ENCODE assay signal across 1 cellular context in the genomic region with DNA sequence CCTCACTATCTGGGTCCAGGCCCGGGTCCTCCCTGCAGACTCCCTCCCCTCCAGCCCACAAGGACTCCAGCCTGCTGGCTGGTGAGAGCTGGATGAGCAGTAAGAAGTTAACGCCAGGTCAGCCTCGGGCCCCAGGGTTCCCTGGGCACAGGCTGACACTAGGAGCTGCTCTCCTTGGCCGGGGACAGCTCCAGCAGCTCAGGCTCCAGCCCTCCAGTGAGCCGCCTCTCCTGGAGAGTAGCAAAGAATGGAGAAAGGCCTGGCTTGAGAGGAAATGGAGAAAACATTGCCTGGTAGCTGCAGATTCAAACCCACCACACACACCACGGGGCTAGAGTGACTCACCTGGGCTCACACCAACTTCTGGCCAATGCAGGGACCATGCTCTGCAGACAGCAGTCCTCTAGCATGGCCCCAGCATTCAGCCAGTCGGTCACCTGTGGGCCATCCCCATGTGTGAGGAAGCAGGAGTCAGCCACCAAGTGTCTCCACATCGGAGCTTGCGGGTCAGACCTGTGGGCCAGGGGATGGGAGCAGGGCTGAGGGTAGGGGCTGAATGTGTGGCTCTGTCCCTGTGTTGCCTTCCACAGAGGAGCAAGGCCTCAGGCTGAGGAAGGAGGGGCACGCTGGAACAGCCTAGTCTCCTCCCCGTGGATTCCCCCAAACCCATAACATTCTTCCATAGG.
TF ChIP-seq lines count a peak whose summit lies in the region.

No MANE protein-coding gene starts in this region.

TF ChIP-seq in HepG2, 621 proteins besides CTCF, POLR2A, EP300 and RAD21 (continued from another document and continues in another):
- TF ChIP-seq, protein P1, sequence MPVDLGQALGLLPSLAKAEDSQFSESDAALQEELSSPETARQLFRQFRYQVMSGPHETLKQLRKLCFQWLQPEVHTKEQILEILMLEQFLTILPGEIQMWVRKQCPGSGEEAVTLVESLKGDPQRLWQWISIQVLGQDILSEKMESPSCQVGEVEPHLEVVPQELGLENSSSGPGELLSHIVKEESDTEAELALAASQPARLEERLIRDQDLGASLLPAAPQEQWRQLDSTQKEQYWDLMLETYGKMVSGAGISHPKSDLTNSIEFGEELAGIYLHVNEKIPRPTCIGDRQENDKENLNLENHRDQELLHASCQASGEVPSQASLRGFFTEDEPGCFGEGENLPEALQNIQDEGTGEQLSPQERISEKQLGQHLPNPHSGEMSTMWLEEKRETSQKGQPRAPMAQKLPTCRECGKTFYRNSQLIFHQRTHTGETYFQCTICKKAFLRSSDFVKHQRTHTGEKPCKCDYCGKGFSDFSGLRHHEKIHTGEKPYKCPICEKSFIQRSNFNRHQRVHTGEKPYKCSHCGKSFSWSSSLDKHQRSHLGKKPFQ (CRISPR knock-in tag; IDR thresholded peaks at IDR 0.05; ENCODE audit: insufficient replicate concordance) = peak; percentile 13
- TF ChIP-seq PAF1 (CRISPR knock-in tag; IDR thresholded peaks at IDR 0.05) = no peak
- TF ChIP-seq TOPORS (CRISPR knock-in tag; IDR thresholded peaks at IDR 0.05) = no peak
- TF ChIP-seq KLF9 (CRISPR knock-in tag; IDR thresholded peaks at IDR 0.05; ENCODE audit: low read depth) = no peak
- TF ChIP-seq ZSCAN21 (CRISPR knock-in tag; IDR thresholded peaks at IDR 0.05; ENCODE audit: borderline replicate concordance) = 0 out of 2 replicates have a peak, but pooled peaks have one; percentile 38
- TF ChIP-seq KIAA2018 (CRISPR knock-in tag; IDR thresholded peaks at IDR 0.05; ENCODE audit: borderline replicate concordance) = 0 out of 2 replicates have a peak, but pooled peaks have one; percentile 70
- peak; percentile 85; the same call in 1 of the 2 replicates for TF ChIP-seq ZNF234 (CRISPR knock-in tag; conservative IDR thresholded peaks at IDR 0.05)
- no peak for TF ChIP-seq TEAD3 (CRISPR knock-in tag; optimal IDR thresholded peaks at IDR 0.05; ENCODE audit: borderline replicate concordance)
- TF ChIP-seq ZNF224 (CRISPR knock-in tag; IDR thresholded peaks at IDR 0.05) = peak; percentile 73
- no peak for TF ChIP-seq ZNF792 (CRISPR knock-in tag; IDR thresholded peaks at IDR 0.05)
- TF ChIP-seq, protein P2, sequence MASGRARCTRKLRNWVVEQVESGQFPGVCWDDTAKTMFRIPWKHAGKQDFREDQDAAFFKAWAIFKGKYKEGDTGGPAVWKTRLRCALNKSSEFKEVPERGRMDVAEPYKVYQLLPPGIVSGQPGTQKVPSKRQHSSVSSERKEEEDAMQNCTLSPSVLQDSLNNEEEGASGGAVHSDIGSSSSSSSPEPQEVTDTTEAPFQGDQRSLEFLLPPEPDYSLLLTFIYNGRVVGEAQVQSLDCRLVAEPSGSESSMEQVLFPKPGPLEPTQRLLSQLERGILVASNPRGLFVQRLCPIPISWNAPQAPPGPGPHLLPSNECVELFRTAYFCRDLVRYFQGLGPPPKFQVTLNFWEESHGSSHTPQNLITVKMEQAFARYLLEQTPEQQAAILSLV (CRISPR knock-in tag; IDR thresholded peaks at IDR 0.05; ENCODE audit: borderline replicate concordance) = 0 out of 2 replicates have a peak, but pooled peaks have one; percentile 5
- TF ChIP-seq KDM6A (CRISPR knock-in tag; IDR thresholded peaks at IDR 0.05; ENCODE audit: low read depth) = no peak
- no peak for TF ChIP-seq PCBP1 (IDR thresholded peaks at IDR 0.05; ENCODE audit: borderline replicate concordance, low read depth, low read length)
- TF ChIP-seq RAD51 (IDR thresholded peaks at IDR 0.05; ENCODE audit: borderline replicate concordance) = no peak
- TF ChIP-seq MXI1 (IDR thresholded peaks at IDR 0.05; ENCODE audit: borderline replicate concordance, low read depth, low read length) = peak; percentile 9; the same call in 1 of the 3 replicates
- TF ChIP-seq ZNF775 (CRISPR knock-in tag; IDR thresholded peaks at IDR 0.05; ENCODE audit: borderline replicate concordance) = no peak
- TF ChIP-seq PRDM4 (CRISPR knock-in tag; IDR thresholded peaks at IDR 0.05; ENCODE audit: borderline replicate concordance) = no peak
- TF ChIP-seq ZBTB38 (CRISPR knock-in tag; IDR thresholded peaks at IDR 0.05) = peak; percentile 81; the same call in 1 of the 2 replicates
- no peak; the same call in 1 of the 2 replicates for TF ChIP-seq ZNF609 (CRISPR knock-in tag; IDR thresholded peaks at IDR 0.05; ENCODE audit: borderline replicate concordance)
- TF ChIP-seq, protein P3, sequence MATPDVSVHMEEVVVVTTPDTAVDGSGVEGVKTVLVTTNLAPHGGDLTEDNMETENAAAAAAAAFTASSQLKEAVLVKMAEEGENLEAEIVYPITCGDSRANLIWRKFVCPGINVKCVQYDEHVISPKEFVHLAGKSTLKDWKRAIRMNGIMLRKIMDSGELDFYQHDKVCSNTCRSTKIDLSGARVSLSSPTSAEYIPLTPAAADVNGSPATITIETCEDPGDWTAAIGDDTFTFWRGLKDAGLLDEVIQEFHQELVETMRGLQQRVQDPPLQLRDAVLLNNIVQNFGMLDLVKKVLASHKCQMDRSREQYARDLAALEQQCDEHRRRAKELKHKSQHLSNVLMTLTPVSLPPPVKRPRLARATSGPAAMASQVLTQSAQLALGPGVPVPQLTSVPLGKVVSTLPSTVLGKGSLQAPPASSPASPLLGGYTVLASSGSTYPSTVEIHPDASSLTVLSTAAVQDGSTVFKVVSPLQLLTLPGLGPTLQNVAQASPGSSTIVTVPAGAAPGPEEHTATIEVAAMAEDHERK (CRISPR knock-in tag; IDR thresholded peaks at IDR 0.05; ENCODE audit: low read depth) = no peak
- peak; percentile 82 for TF ChIP-seq ZNF607 (CRISPR knock-in tag; IDR thresholded peaks at IDR 0.05; ENCODE audit: borderline replicate concordance)
- no peak for TF ChIP-seq ZBTB49 (CRISPR knock-in tag; IDR thresholded peaks at IDR 0.05; ENCODE audit: borderline replicate concordance)
